Comparison of ENCODE assay signal across 17 cellular contexts in the genomic region with DNA sequence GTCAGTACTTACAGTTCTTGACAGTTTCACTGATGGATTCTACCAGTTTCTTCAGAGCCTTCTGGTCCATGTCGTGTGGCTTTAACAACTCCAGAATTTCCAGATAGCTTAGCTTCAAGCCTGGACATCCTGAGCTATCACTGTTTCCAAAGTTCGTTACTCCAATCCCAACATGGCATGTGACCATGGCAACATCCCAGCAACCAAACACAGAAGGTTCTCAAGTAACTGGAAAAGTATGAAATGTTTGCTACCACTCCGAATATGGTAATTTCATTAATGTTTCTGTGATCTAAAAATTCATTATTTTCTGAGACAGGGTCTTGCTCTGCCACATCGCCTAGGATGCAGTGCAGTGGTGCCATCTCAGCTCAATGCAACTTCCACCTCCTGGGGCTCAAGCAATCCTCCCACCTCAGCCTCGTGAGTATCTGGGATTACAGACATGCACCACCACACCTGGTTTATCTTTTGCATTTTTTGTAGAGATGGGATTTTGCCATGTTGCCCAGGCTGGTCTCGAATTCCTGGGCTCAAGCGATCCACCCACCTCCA.
"Had no signal": no experiment of that assay in that cellular context is flagged by ENCODE, and none has a peak within 500 bp of the region (broad histone marks: within the 10 kb centered on the region; RNA-seq: fewer than 3 reads in every experiment).

No MANE protein-coding gene starts in this region.

- H3K4me3 Mint-ChIP-seq: activated T-cell treated with anti-CD3 and anti-CD28 coated beads, Interleukin-2, amount 50 U/mL, for 72 hours; nephron; stimulated activated naive CD8-positive, alpha-beta T cell treated with anti-CD3 and anti-CD28 coated beads, Interleukin-15, amount 100 ng/mL, for 72 hours had no signal

- DNase-seq: activated CD4-positive, alpha-beta T cell treated with anti-CD3 and anti-CD28 coated beads, Interleukin-2, amount 50 U/mL, for 4 hours; activated gamma-delta T cell; activated T-cell treated with anti-CD3 and anti-CD28 coated beads, Interleukin-2, amount 50 U/mL, for 72 hours; adrenal gland; dermis blood vessel endothelial cell; effector memory CD4-positive, alpha-beta T cell; hypothalamus; islet precursor cell; midbrain; occipital lobe; retina; stimulated activated naive CD8-positive, alpha-beta T cell treated with anti-CD3 and anti-CD28 coated beads, Interleukin-15, amount 100 ng/mL, for 72 hours; SW 1271; upper lobe of left lung; WERI-Rb-1 had no signal

- H3K27me3 ChIP-seq: adrenal gland, upper lobe of left lung had no signal

- H3K4me3 ChIP-seq: adrenal gland, lung, upper lobe of left lung had no signal

- H3K4me1 Mint-ChIP-seq: nephron; stimulated activated naive CD8-positive, alpha-beta T cell treated with anti-CD3 and anti-CD28 coated beads, Interleukin-15, amount 100 ng/mL, for 72 hours had no signal

- H3K27ac ChIP-seq: adrenal gland, upper lobe of left lung, WERI-Rb-1 had no signal

- H3K27ac Mint-ChIP-seq: activated T-cell treated with anti-CD3 and anti-CD28 coated beads, Interleukin-2, amount 50 U/mL, for 72 hours; nephron; stimulated activated naive CD8-positive, alpha-beta T cell treated with anti-CD3 and anti-CD28 coated beads, Interleukin-15, amount 100 ng/mL, for 72 hours had no signal

- ATAC-seq: activated T-cell treated with anti-CD3 and anti-CD28 coated beads, Interleukin-2, amount 50 U/mL, for 72 hours had no signal

- H3K4me1 ChIP-seq: adrenal gland, upper lobe of left lung had no signal

- H3K9me3 Mint-ChIP-seq: activated T-cell treated with anti-CD3 and anti-CD28 coated beads, Interleukin-2, amount 50 U/mL, for 72 hours; nephron; stimulated activated naive CD8-positive, alpha-beta T cell treated with anti-CD3 and anti-CD28 coated beads, Interleukin-15, amount 100 ng/mL, for 72 hours had no signal

- H3K27me3 Mint-ChIP-seq: stimulated activated naive CD8-positive, alpha-beta T cell treated with anti-CD3 and anti-CD28 coated beads, Interleukin-15, amount 100 ng/mL, for 72 hours had no signal

- H3K9me3 ChIP-seq: adrenal gland, upper lobe of left lung had no signal
